In genomic region chr17:73432624-73433190, GRCh38 we compare ENCODE assay signal across 20 cellular contexts.
"Had no signal": no experiment of that assay in that cellular context is flagged by ENCODE, and none has a peak within 500 bp of the region (broad histone marks: within the 10 kb centered on the region; RNA-seq: fewer than 3 reads in every experiment).

No MANE protein-coding gene starts in this region.

- DNase-seq: activated CD4-positive, alpha-beta T cell treated with anti-CD3 and anti-CD28 coated beads, Interleukin-2, amount 10 ng/mL, durations not matched to agents 24 days and 14 days; activated CD8-positive, alpha-beta T cell treated with anti-CD3 and anti-CD28 coated beads for 36 hours; activated naive CD8-positive, alpha-beta T cell treated with anti-CD3 and anti-CD28 coated beads for 36 hours; amniotic stem cell; caudate nucleus; heart left ventricle; kidney glomerular epithelial cell; stimulated activated CD4-positive, alpha-beta T cell treated with anti-CD3 and anti-CD28 coated beads, Interleukin-4, amount 100 ng/mL, for 4 hours; T-helper 1 cell; T-helper 9 cell; upper lobe of right lung had no signal

- H3K4me3 ChIP-seq: coronary artery, heart left ventricle, smooth muscle cell, thoracic aorta, upper lobe of right lung had no signal

- H3K27me3 ChIP-seq: heart left ventricle, upper lobe of right lung had no signal

- ATAC-seq: activated CD8-positive, alpha-beta T cell treated with anti-CD3 and anti-CD28 coated beads for 36 hours; activated T-helper 17 cell treated with anti-CD3 and anti-CD28 coated beads, Interleukin-2, amount 50 U/mL, for 72 hours; heart left ventricle; sciatic nerve; stimulated activated memory B cell treated with anti-CD40 and anti-IgM and Interleukin-4, amounts not matched to agents 10 μg/mL and 1 μg/mL and 100 μg/mL, for 72 hours; upper lobe of right lung had no signal

- H3K9me3 Mint-ChIP-seq: activated CD4-positive, alpha-beta T cell treated with anti-CD3 and anti-CD28 coated beads, Interleukin-2, amount 10 ng/mL, durations not matched to agents 24 days and 14 days; activated CD8-positive, alpha-beta T cell treated with anti-CD3 and anti-CD28 coated beads for 36 hours; activated naive CD8-positive, alpha-beta T cell treated with anti-CD3 and anti-CD28 coated beads for 36 hours; activated T-helper 17 cell treated with anti-CD3 and anti-CD28 coated beads, Interleukin-2, amount 50 U/mL, for 72 hours; memory B cell; neural crest cell; stimulated activated memory B cell treated with anti-CD40 and anti-IgM and Interleukin-4, amounts not matched to agents 10 μg/mL and 1 μg/mL and 100 μg/mL, for 72 hours had no signal

- FAIRE-seq: frontal cortex had no signal

- H3K27me3 Mint-ChIP-seq: activated CD4-positive, alpha-beta T cell treated with anti-CD3 and anti-CD28 coated beads, Interleukin-2, amount 10 ng/mL, durations not matched to agents 24 days and 14 days; activated CD8-positive, alpha-beta T cell treated with anti-CD3 and anti-CD28 coated beads for 36 hours; activated naive CD8-positive, alpha-beta T cell treated with anti-CD3 and anti-CD28 coated beads for 36 hours; activated T-helper 17 cell treated with anti-CD3 and anti-CD28 coated beads, Interleukin-2, amount 50 U/mL, for 72 hours; memory B cell; stimulated activated memory B cell treated with anti-CD40 and anti-IgM and Interleukin-4, amounts not matched to agents 10 μg/mL and 1 μg/mL and 100 μg/mL, for 72 hours had no signal

- H3K36me3 ChIP-seq: heart left ventricle, thoracic aorta, upper lobe of right lung had no signal

- H3K4me3 Mint-ChIP-seq: activated CD4-positive, alpha-beta T cell treated with anti-CD3 and anti-CD28 coated beads, Interleukin-2, amount 10 ng/mL, durations not matched to agents 24 days and 14 days; activated CD8-positive, alpha-beta T cell treated with anti-CD3 and anti-CD28 coated beads for 36 hours; activated naive CD8-positive, alpha-beta T cell treated with anti-CD3 and anti-CD28 coated beads for 36 hours; activated T-helper 17 cell treated with anti-CD3 and anti-CD28 coated beads, Interleukin-2, amount 50 U/mL, for 72 hours; memory B cell; neural crest cell; stimulated activated memory B cell treated with anti-CD40 and anti-IgM and Interleukin-4, amounts not matched to agents 10 μg/mL and 1 μg/mL and 100 μg/mL, for 72 hours had no signal

- H3K4me1 Mint-ChIP-seq: activated T-helper 17 cell treated with anti-CD3 and anti-CD28 coated beads, Interleukin-2, amount 50 U/mL, for 72 hours had no signal

- H3K36me3 Mint-ChIP-seq: activated naive CD8-positive, alpha-beta T cell treated with anti-CD3 and anti-CD28 coated beads for 36 hours; stimulated activated memory B cell treated with anti-CD40 and anti-IgM and Interleukin-4, amounts not matched to agents 10 μg/mL and 1 μg/mL and 100 μg/mL, for 72 hours had no signal

- H3K27ac Mint-ChIP-seq: activated CD4-positive, alpha-beta T cell treated with anti-CD3 and anti-CD28 coated beads, Interleukin-2, amount 10 ng/mL, durations not matched to agents 24 days and 14 days; activated CD8-positive, alpha-beta T cell treated with anti-CD3 and anti-CD28 coated beads for 36 hours; activated naive CD8-positive, alpha-beta T cell treated with anti-CD3 and anti-CD28 coated beads for 36 hours; activated T-helper 17 cell treated with anti-CD3 and anti-CD28 coated beads, Interleukin-2, amount 50 U/mL, for 72 hours; memory B cell; stimulated activated memory B cell treated with anti-CD40 and anti-IgM and Interleukin-4, amounts not matched to agents 10 μg/mL and 1 μg/mL and 100 μg/mL, for 72 hours had no signal
